Comparison of ENCODE assay signal across 1 cellular context in the genomic region with DNA sequence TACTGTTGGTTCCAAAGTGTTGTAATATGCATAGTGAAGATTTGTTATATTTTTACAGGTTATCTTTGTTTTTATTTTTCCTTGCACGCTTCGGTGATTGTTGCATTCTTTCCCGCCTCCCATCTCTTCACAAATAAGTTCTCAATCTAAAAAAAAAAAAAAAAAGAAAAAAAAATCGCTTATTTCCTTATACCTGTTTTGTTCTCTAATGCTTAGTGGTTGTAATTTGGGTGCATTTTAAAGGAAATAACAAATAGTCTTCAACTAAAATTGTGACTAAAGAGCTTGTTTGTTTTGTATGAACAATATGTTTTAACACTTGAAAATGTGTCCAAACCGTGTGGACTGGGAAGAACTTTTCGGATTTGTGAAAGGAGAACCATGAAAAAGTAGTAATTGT.
TF ChIP-seq lines count a peak whose summit lies in the region.

No MANE protein-coding gene starts in this region.

TF ChIP-seq in SK-N-SH, 30 proteins besides CTCF, POLR2A, EP300 and RAD21 (continued from another document):
- TF ChIP-seq JUND (IDR thresholded peaks at IDR 0.05) = no peak
- TF ChIP-seq, protein P1, sequence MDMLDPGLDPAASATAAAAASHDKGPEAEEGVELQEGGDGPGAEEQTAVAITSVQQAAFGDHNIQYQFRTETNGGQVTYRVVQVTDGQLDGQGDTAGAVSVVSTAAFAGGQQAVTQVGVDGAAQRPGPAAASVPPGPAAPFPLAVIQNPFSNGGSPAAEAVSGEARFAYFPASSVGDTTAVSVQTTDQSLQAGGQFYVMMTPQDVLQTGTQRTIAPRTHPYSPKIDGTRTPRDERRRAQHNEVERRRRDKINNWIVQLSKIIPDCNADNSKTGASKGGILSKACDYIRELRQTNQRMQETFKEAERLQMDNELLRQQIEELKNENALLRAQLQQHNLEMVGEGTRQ (IDR thresholded peaks at IDR 0.05; ENCODE audit: borderline replicate concordance, low read depth, low read length) = no peak
- no peak for TF ChIP-seq SMC3 (IDR thresholded peaks at IDR 0.05; ENCODE audit: low read depth, low read length)
- TF ChIP-seq, protein P2, sequence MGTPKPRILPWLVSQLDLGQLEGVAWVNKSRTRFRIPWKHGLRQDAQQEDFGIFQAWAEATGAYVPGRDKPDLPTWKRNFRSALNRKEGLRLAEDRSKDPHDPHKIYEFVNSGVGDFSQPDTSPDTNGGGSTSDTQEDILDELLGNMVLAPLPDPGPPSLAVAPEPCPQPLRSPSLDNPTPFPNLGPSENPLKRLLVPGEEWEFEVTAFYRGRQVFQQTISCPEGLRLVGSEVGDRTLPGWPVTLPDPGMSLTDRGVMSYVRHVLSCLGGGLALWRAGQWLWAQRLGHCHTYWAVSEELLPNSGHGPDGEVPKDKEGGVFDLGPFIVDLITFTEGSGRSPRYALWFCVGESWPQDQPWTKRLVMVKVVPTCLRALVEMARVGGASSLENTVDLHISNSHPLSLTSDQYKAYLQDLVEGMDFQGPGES (IDR thresholded peaks at IDR 0.05; ENCODE audit: low read depth, low read length) = no peak
- no peak for TF ChIP-seq MAX (IDR thresholded peaks at IDR 0.05; ENCODE audit: low read depth)
- TF ChIP-seq CHD2 (IDR thresholded peaks at IDR 0.05; ENCODE audit: low read length, partially characterized antibody) = no peak
